Comparison of ENCODE assay signal across 14 cellular contexts in the genomic region with DNA sequence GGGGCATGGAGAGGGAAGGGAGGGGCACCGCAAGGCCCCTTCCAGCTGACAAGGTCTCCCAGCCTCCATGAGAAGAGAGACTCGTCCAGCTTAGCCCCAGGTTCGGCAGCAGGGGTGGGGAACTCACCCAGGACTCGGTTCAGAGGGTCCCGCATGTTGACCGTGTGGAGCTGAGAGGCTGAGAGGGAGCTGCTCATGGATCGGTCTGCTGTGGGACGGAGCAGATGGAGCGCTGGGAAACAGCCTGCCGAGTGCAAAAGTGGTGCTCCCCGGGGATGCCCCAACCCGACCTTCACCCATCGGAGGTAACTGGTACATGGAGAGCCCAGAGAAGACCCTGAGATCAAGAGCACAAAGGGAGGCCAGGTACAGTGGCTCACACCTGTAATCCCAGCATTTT. TPM values are rescaled to one million over a fixed set of nuclear protein-coding genes. Genes with fewer than 3 reads are reported as not detected.
DNase-seq lines count a peak whose midpoint lies in the region; ATAC-seq and TF ChIP-seq lines count a peak whose summit lies in the region.
"Had no signal": no experiment of that assay in that cellular context is flagged by ENCODE, and none has a peak within 500 bp of the region (broad histone marks: within the 10 kb centered on the region; RNA-seq: fewer than 3 reads in every experiment).

No MANE protein-coding gene starts in this region.

- BruUV-seq in mammary epithelial cell (replicated peaks; lab: Mats Ljungman, UMichigan) (no TSS peak), PC-3 (replicated peaks; lab: Mats Ljungman, UMichigan) (no TSS peak)

- no peak overlapping the region for H3K4me3 Mint-ChIP-seq in H9
- no peak overlapping the region for H3K4me3 Mint-ChIP-seq in stimulated activated naive B cell treated with anti-CD40 and anti-IgM and Interleukin-4, amounts not matched to agents 10 μg/mL and 1 μg/mL and 100 μg/mL, for 72 hours

- no peaks in the 10 kb centered on the region for H3K27me3 Mint-ChIP-seq in H9 (ENCODE audit: low read depth)
- no peaks in the 10 kb centered on the region for H3K27me3 Mint-ChIP-seq in stimulated activated naive B cell treated with anti-CD40 and anti-IgM and Interleukin-4, amounts not matched to agents 10 μg/mL and 1 μg/mL and 100 μg/mL, for 72 hours

- no peaks in the 10 kb centered on the region for H3K23me2 ChIP-seq in H9 (ENCODE audit: insufficient read length, low read depth, low read length, poor library complexity, severe bottlenecking)

- H4K91ac ChIP-seq in H9 (ENCODE audit: insufficient read length, low read depth, low read length) = no peak overlapping the region

- no peaks in the 10 kb centered on the region for H4K20me1 ChIP-seq in H9 (ENCODE audit: control insufficient read depth, insufficient read depth, insufficient read length)
- H4K20me1 ChIP-seq in mammary epithelial cell (ENCODE audit: insufficient read depth, low read length) = no peaks in the 10 kb centered on the region
- no peaks in the 10 kb centered on the region for H4K20me1 ChIP-seq in PC-3 (ENCODE audit: low read length)
- H4K20me1 ChIP-seq: BLaER1 treated with 17β-estradiol and CSF1 and Interleukin-3, amounts not matched to agents 10 nM and 100 nM had no signal

- POLR2A ChIA-PET in PC-3 (lab: Charles Lee; ENCODE audit: unreplicated experiment) = no interaction called here

- H3K79me2 ChIP-seq in H9 (ENCODE audit: insufficient read depth, low read length) = no peaks in the 10 kb centered on the region
- peaks cover 14% of the 10 kb centered on the region for H3K79me2 ChIP-seq in mammary epithelial cell (ENCODE audit: insufficient read depth, low read length)
- H3K79me2 ChIP-seq in PC-3 (ENCODE audit: low read length) = no peaks in the 10 kb centered on the region

- no peak overlapping the region for H3K14ac ChIP-seq in H9 (ENCODE audit: insufficient read depth, low read length)

- no peak overlapping the region for H4K5ac ChIP-seq in H9 (ENCODE audit: insufficient read length, low read depth, low read length)

- H3K4me3 ChIP-seq in mammary epithelial cell (replicated peaks in 1 of 3; ENCODE audit: insufficient read depth in 1 of 3, low read depth in 2 of 3, low read length in 3 of 3) = no peak overlapping the region
- peak overlapping the region; percentile 51 for H3K4me3 ChIP-seq in skeletal muscle satellite cell (ENCODE audit: low read length)
- H3K4me3 ChIP-seq in PC-3 (ENCODE audit: low read length) = no peak overlapping the region
- no peak overlapping the region for H3K4me3 ChIP-seq in ascending aorta
- H3K4me3 ChIP-seq: BLaER1 treated with 17β-estradiol and CSF1 and Interleukin-3, amounts not matched to agents 10 nM and 100 nM; K562 had no signal

- no peak overlapping the region for H2AK5ac ChIP-seq in H9 (ENCODE audit: insufficient read length, low read length)

- no peak overlapping the region for H2BK120ac ChIP-seq in H9 (ENCODE audit: low read depth, low read length, poor library complexity, severe bottlenecking)

- H3K36me3 Mint-ChIP-seq in H9 (ENCODE audit: insufficient read depth in 1 of 3, low read depth in 3 of 3) = peaks cover 12 to 45% (median 45%) of the 10 kb centered on the region in 3 experiments; a peak in 6 of 7 replicates
- H3K36me3 Mint-ChIP-seq in stimulated activated naive B cell treated with anti-CD40 and anti-IgM and Interleukin-4, amounts not matched to agents 10 μg/mL and 1 μg/mL and 100 μg/mL, for 72 hours = peaks cover 27 to 48% of the 10 kb centered on the region in 2 donors

- H3K9me3 Mint-ChIP-seq in H9 = no peaks in the 10 kb centered on the region; a peak in 1 of 5 replicates
- no peaks in the 10 kb centered on the region for H3K9me3 Mint-ChIP-seq in stimulated activated naive B cell treated with anti-CD40 and anti-IgM and Interleukin-4, amounts not matched to agents 10 μg/mL and 1 μg/mL and 100 μg/mL, for 72 hours

- H3K27ac Mint-ChIP-seq in H9 = peak overlapping the region in 2 of 3 experiments; percentile 39 to 55; a peak in 2 of 7 replicates
- no peak overlapping the region for H3K27ac Mint-ChIP-seq in stimulated activated naive B cell treated with anti-CD40 and anti-IgM and Interleukin-4, amounts not matched to agents 10 μg/mL and 1 μg/mL and 100 μg/mL, for 72 hours

- no peak overlapping the region for H2BK5ac ChIP-seq in H9 (ENCODE audit: insufficient read length, low read length)

- no peaks in the 10 kb centered on the region for H3K27me3 ChIP-seq in H9 (ENCODE audit: insufficient read depth, low read length)
- no peaks in the 10 kb centered on the region for H3K27me3 ChIP-seq in mammary epithelial cell (ENCODE audit: insufficient read depth, low read length)
- H3K27me3 ChIP-seq in skeletal muscle satellite cell (ENCODE audit: control insufficient read depth, insufficient read depth, low read length) = no peaks in the 10 kb centered on the region
- no peaks in the 10 kb centered on the region for H3K27me3 ChIP-seq in PC-3 (ENCODE audit: low read length)
- H3K27me3 ChIP-seq in ascending aorta = no peaks in the 10 kb centered on the region
- H3K27me3 ChIP-seq: BLaER1 treated with 17β-estradiol and CSF1 and Interleukin-3, amounts not matched to agents 10 nM and 100 nM had no signal

- no peak overlapping the region for H2BK15ac ChIP-seq in H9 (ENCODE audit: low read depth, low read length)

- no peaks in the 10 kb centered on the region for H3K79me1 ChIP-seq in H9 (ENCODE audit: insufficient read depth, low read depth, low read length, poor library complexity, severe bottlenecking)

- H2BK12ac ChIP-seq in H9 (ENCODE audit: insufficient read length, low read depth, low read length) = no peak overlapping the region

- H3K56ac ChIP-seq in H9 (ENCODE audit: insufficient read length, low read depth, low read length) = no peak overlapping the region

- H3K9ac ChIP-seq in H9 (ENCODE audit: extremely low read depth, insufficient read length, low read length) (no peak overlapping the region), mammary epithelial cell (ENCODE audit: insufficient read depth, low read length) (no peak overlapping the region), skeletal muscle satellite cell (ENCODE audit: low read depth, low read length) (peak overlapping the region; percentile 80), PC-3 (ENCODE audit: low read length) (no peak overlapping the region)

- WGBS in H9 (ENCODE audit: extremely low coverage, insufficient read length, low lambda C conversion rate) = no CpG with 5 or more reads among the region's 13 CpGs
- 100% methylated on average over 7 of the region's 13 CpGs for WGBS in mammary epithelial cell (ENCODE audit: low coverage, missing lambda C conversion rate)

- H3T11ph ChIP-seq in H9 (ENCODE audit: low read length) = no peak overlapping the region

- TF ChIP-seq CTCF in H9 (conservative IDR thresholded peaks at IDR 0.05) (no peak), mammary epithelial cell (conservative IDR thresholded peaks at IDR 0.05 in 1 of 2, IDR thresholded peaks at IDR 0.05 in 1 of 2; ENCODE audit: extremely low read depth in 1 of 2, insufficient read depth in 1 of 2, low read depth in 1 of 2, low read length in 2 of 2) (no peak), PC-3 (conservative IDR thresholded peaks at IDR 0.05; ENCODE audit: low read depth, low read length) (no peak), ascending aorta (IDR thresholded peaks at IDR 0.05) (no peak)

- H3K18ac ChIP-seq in H9 (ENCODE audit: insufficient read length, low read depth, low read length) = no peak overlapping the region

- no peak for ATAC-seq in PC-3
- no peak for ATAC-seq in stimulated activated naive B cell treated with anti-CD40 and anti-IgM and Interleukin-4, amounts not matched to agents 10 μg/mL and 1 μg/mL and 100 μg/mL, for 72 hours (replicated peaks)
- ATAC-seq: K562 had no signal

- H3K4me2 ChIP-seq in H9 (ENCODE audit: insufficient read depth, insufficient read length, low read length) (no peak overlapping the region), mammary epithelial cell (ENCODE audit: insufficient read depth, low read depth, low read length) (peak overlapping the region; percentile 1), skeletal muscle satellite cell (ENCODE audit: low read length) (peak overlapping the region; percentile 94), PC-3 (ENCODE audit: low read length) (no peak overlapping the region)
- H3K4me2 ChIP-seq: BLaER1 treated with 17β-estradiol and CSF1 and Interleukin-3, amounts not matched to agents 10 nM and 100 nM had no signal

- H3K9me2 ChIP-seq in PC-3 (replicated peaks; ENCODE audit: low read length) = no peaks in the 10 kb centered on the region

- H3K36me3 ChIP-seq in mammary epithelial cell (ENCODE audit: insufficient read depth, low read length) = peaks cover 7% of the 10 kb centered on the region
- peaks cover 30% of the 10 kb centered on the region for H3K36me3 ChIP-seq in skeletal muscle satellite cell (ENCODE audit: insufficient read depth, low read length)
- H3K36me3 ChIP-seq in PC-3 (ENCODE audit: low read depth, low read length) = peaks cover 8% of the 10 kb centered on the region
- peaks cover 30 to 46% of the 10 kb centered on the region in 2 donors for H3K36me3 ChIP-seq in ascending aorta

- dilution Hi-C loops in mammary epithelial cell (cut with HindIII; ENCODE audit: low sequenced_read_pairs) = no loop called here

- in situ Hi-C loops in mammary epithelial cell (cut with MboI; ENCODE audit: low sequenced_read_pairs in 2 of 2) = loop anchor here in 1 of 2 donors (10.0 kb wide), 1 partner anchor 65 kb away; no protein-coding TSS in a partner anchor

- DNase-seq in D341Med (ENCODE audit: low spot score) = peak; percentile 52
- no peak for DNase-seq in H9
- DNase-seq in mammary epithelial cell = no peak
- no peak for DNase-seq in PC-3
- DNase-seq in stimulated activated naive B cell treated with anti-CD40 and anti-IgM and Interleukin-4, amounts not matched to agents 10 μg/mL and 1 μg/mL and 100 μg/mL, for 72 hours = no peak
- no peak for DNase-seq in ascending aorta (ENCODE audit: low spot score in 2 of 2)
- DNase-seq: NCI-H1048, NCI-H146, NCI-H446, NCI-H748 treated with DMSO at 0.1 percent for 48 hours, SHP77 treated with DMSO at 0.1 percent for 48 hours had no signal

- H3F3A ChIP-seq in PC-3 (ENCODE audit: low read length, unreplicated experiment) = no peaks in the 10 kb centered on the region

- H2AFZ ChIP-seq in H9 (ENCODE audit: low read length) = no peak overlapping the region
- no peak overlapping the region for H2AFZ ChIP-seq in mammary epithelial cell (ENCODE audit: low read depth, low read length)
- no peak overlapping the region for H2AFZ ChIP-seq in PC-3 (ENCODE audit: low read length)

- H2BK20ac ChIP-seq in H9 (ENCODE audit: low read depth, low read length, poor library complexity, severe bottlenecking) = no peak overlapping the region

- H3K9me3 ChIP-seq in H9 (ENCODE audit: control insufficient read depth, low read depth, low read length) (no peaks in the 10 kb centered on the region), mammary epithelial cell (replicated peaks; ENCODE audit: insufficient read depth, low read length) (no peaks in the 10 kb centered on the region), skeletal muscle satellite cell (replicated peaks; ENCODE audit: low read length) (no peaks in the 10 kb centered on the region), PC-3 (ENCODE audit: low read length) (no peaks in the 10 kb centered on the region), ascending aorta (no peaks in the 10 kb centered on the region)
- H3K9me3 ChIP-seq: BLaER1 treated with 17β-estradiol and CSF1 and Interleukin-3, amounts not matched to agents 10 nM and 100 nM had no signal

- intact Hi-C loops in mammary epithelial cell (cut with micrococcal nuclease) = loop anchor here (10.0 kb wide), 1 partner anchor 295 kb away; no protein-coding TSS in a partner anchor
- intact Hi-C loops in PC-3 (cut with micrococcal nuclease) = loop anchor here (5.0 kb wide), 1 partner anchor 92 kb away; no protein-coding TSS in a partner anchor
- intact Hi-C loops in ascending aorta (cut with DNase I) = no loop called here

- no peak overlapping the region for H3K23ac ChIP-seq in H9 (ENCODE audit: insufficient read length, low read depth, low read length)

- no peak overlapping the region for H3K4ac ChIP-seq in H9 (ENCODE audit: low read depth, low read length)

- CTCF ChIA-PET in mammary epithelial cell (lab: Charles Lee; ENCODE audit: low non-redundant PET) (no interaction called here), PC-3 (lab: Charles Lee) (no interaction called here)

- H4K8ac ChIP-seq in H9 (replicated peaks; ENCODE audit: insufficient read length, low read depth, low read length) = no peak overlapping the region

- H3K4me1 ChIP-seq in H9 (ENCODE audit: insufficient read depth, low read length) = peaks cover 4% of the 10 kb centered on the region; the same call in 1 of the 2 replicates
- H3K4me1 ChIP-seq in mammary epithelial cell (ENCODE audit: insufficient read depth, low read length) = peaks cover 89% of the 10 kb centered on the region
- peaks cover 95% of the 10 kb centered on the region for H3K4me1 ChIP-seq in skeletal muscle satellite cell (ENCODE audit: control insufficient read depth, insufficient read depth, low read length)
- H3K4me1 ChIP-seq in PC-3 (ENCODE audit: insufficient read depth, low read length) = peaks cover 62% of the 10 kb centered on the region
- peaks cover 0 to 23% of the 10 kb centered on the region in 2 donors for H3K4me1 ChIP-seq in ascending aorta

- H3K27ac ChIP-seq in H9 (ENCODE audit: insufficient read length, low read depth, low read length) = no peak overlapping the region
- peak overlapping the region; percentile 79 for H3K27ac ChIP-seq in mammary epithelial cell (ENCODE audit: insufficient read depth, low read depth, low read length)
- H3K27ac ChIP-seq in PC-3 (ENCODE audit: low read length) = no peak overlapping the region
- no peak overlapping the region for H3K27ac ChIP-seq in ascending aorta

- H3K4me1 Mint-ChIP-seq in H9 = peaks cover 16 to 41% of the 10 kb centered on the region in 2 experiments
- H3K4me1 Mint-ChIP-seq in stimulated activated naive B cell treated with anti-CD40 and anti-IgM and Interleukin-4, amounts not matched to agents 10 μg/mL and 1 μg/mL and 100 μg/mL, for 72 hours = no peaks in the 10 kb centered on the region

RNA-seq across cellular contexts. Expression of gene CSF3, which starts 4.9 kb away (rescaled TPM):
- total RNA-seq in H9 (2021) (not detected in 2 replicates), mammary epithelial cell (1 to 10 TPM in 1 of 2 donors, not detected in 1; 8.2 TPM), PC-3 (2014; rRNA removed) (4.0 and 4.3 TPM in 2 replicates), ascending aorta (0.43 TPM)
- polyA plus RNA-seq in mammary epithelial cell = 5.1 TPM
- polyA minus RNA-seq in mammary epithelial cell = not detected
- 6.8 and 15.1 TPM in 2 replicates for total RNA-seq in skeletal muscle satellite cell (2012; rRNA removed)
- total RNA-seq: K562 had no signal

RNA-seq across cellular contexts. Expression of gene MED24, which starts 34.1 kb away (rescaled TPM):
- total RNA-seq in H9 (2021) (104 and 105 TPM in 2 replicates), mammary epithelial cell (10 to 100 TPM; 59.3 to 85.6 TPM), PC-3 (2014; rRNA removed) (73.0 and 78.7 TPM in 2 replicates), ascending aorta (176 TPM)
- 91.2 TPM for polyA plus RNA-seq in mammary epithelial cell
- polyA minus RNA-seq in mammary epithelial cell = 116 TPM
- 52.7 and 58.3 TPM in 2 replicates for total RNA-seq in skeletal muscle satellite cell (2012; rRNA removed)

RNA-seq across cellular contexts. Expression of gene PSMD3, which starts 39.5 kb away (rescaled TPM):
- 174 and 177 TPM in 2 replicates for total RNA-seq in H9 (2021)
- total RNA-seq in mammary epithelial cell = 100 to 1,000 TPM; 112 to 159 TPM
- 184 TPM for polyA plus RNA-seq in mammary epithelial cell
- polyA minus RNA-seq in mammary epithelial cell = 160 TPM
- total RNA-seq in skeletal muscle satellite cell (2012; rRNA removed) = 133 and 148 TPM in 2 replicates
- 267 and 338 TPM in 2 replicates for total RNA-seq in PC-3 (2014; rRNA removed)
- total RNA-seq in ascending aorta = 93.1 TPM

RNA-seq across cellular contexts. Expression of gene THRA, which starts 42.6 kb away (rescaled TPM):
- total RNA-seq in H9 (2021) = 9.8 and 10.1 TPM in 2 replicates
- 10 to 100 TPM; 10.8 to 11.7 TPM for total RNA-seq in mammary epithelial cell
- 10.0 TPM for polyA plus RNA-seq in mammary epithelial cell
- polyA minus RNA-seq in mammary epithelial cell = 33.1 TPM
- 18.8 and 22.6 TPM in 2 replicates for total RNA-seq in skeletal muscle satellite cell (2012; rRNA removed)
- total RNA-seq in PC-3 (2014; rRNA removed) = 6.6 and 11.2 TPM in 2 replicates
- 35.4 TPM for total RNA-seq in ascending aorta

RNA-seq across cellular contexts. Expression of gene GSDMA, which starts 57.3 kb away (rescaled TPM):
- total RNA-seq in H9 (2021) (not detected in 2 replicates), mammary epithelial cell (10 to 100 TPM in 1 of 2 donors, under 1 TPM in 1; 0.67 to 12.7 TPM), PC-3 (2014; rRNA removed) (not detected in 2 replicates), ascending aorta (not detected)
- 7.8 TPM for polyA plus RNA-seq in mammary epithelial cell
- polyA minus RNA-seq in mammary epithelial cell = 2.5 TPM
- total RNA-seq in skeletal muscle satellite cell (2012; rRNA removed) = 0.22 TPM in 1 of 2 replicates, not detected in the other

Comparison
In these comparisons a context has a peak if more than half of its experiments do, and no peak if none do; other contexts are left out.
1. H3K4me2 ChIP-seq: peak in mammary epithelial cell (single experiment) and skeletal muscle satellite cell (single experiment); none in H9 (single experiment) and PC-3 (single experiment).